11 cellular contexts compared by ENCODE assay signal in genomic region chr10:93475871-93476270, GRCh38. TPM values are rescaled to one million over a fixed set of nuclear protein-coding genes. Genes with fewer than 3 reads are reported as not detected.
DNase-seq lines count a peak whose midpoint lies in the region; ATAC-seq, FAIRE-seq and TF ChIP-seq lines count a peak whose summit lies in the region.
"Had no signal": no experiment of that assay in that cellular context is flagged by ENCODE, and none has a peak within 500 bp of the region (broad histone marks: within the 10 kb centered on the region; RNA-seq: fewer than 3 reads in every experiment).

No MANE protein-coding gene starts in this region.

- 0% methylated on average over 2 of the region's 2 CpGs for WGBS in mammary epithelial cell (ENCODE audit: low coverage, missing lambda C conversion rate)
- WGBS in mesodermal cell (ENCODE audit: insufficient coverage in 2 of 2), 2 experiments: 83% methylated on average over 1 of the region's 2 CpGs; no CpG with 5 or more reads in 1 of the 2 experiments

- BruUV-seq in mammary epithelial cell (replicated peaks; lab: Mats Ljungman, UMichigan): no TSS peak

- no peak for TF ChIP-seq CTCF in mammary epithelial cell (conservative IDR thresholded peaks at IDR 0.05 in 1 of 2, IDR thresholded peaks at IDR 0.05 in 1 of 2; ENCODE audit: extremely low read depth in 1 of 2, insufficient read depth in 1 of 2, low read depth in 1 of 2, low read length in 2 of 2)

- H3K36me3 ChIP-seq in mammary epithelial cell (ENCODE audit: insufficient read depth, low read length) (peaks cover 19% of the 10 kb centered on the region), mesodermal cell (ENCODE audit: control insufficient read depth, insufficient read depth, low read length) (peaks cover 22% of the 10 kb centered on the region)
- H3K36me3 ChIP-seq: BE2C had no signal

- FAIRE-seq in frontal cortex (lab: Jason Lieb, UNC): no peak

- H3K9ac ChIP-seq in mammary epithelial cell (ENCODE audit: insufficient read depth, low read length): peak overlapping the region; percentile 61

- in situ Hi-C loops in mammary epithelial cell (cut with MboI; ENCODE audit: low sequenced_read_pairs in 2 of 2): loop anchor here in 1 of 2 donors (25.0 kb wide), 2 partner anchors 389 to 589 kb away; no protein-coding TSS in a partner anchor

- no peak overlapping the region for H2AFZ ChIP-seq in mammary epithelial cell (ENCODE audit: low read depth, low read length)

- CTCF ChIA-PET in mammary epithelial cell (lab: Charles Lee; ENCODE audit: low non-redundant PET): interaction anchor here (0.6 kb wide), 2 partner anchors 11 to 30 kb away, joined by 13 to 15 read pairs; no protein-coding TSS in a partner anchor

- peaks cover 80% of the 10 kb centered on the region for H3K79me2 ChIP-seq in mammary epithelial cell (ENCODE audit: insufficient read depth, low read length)

- H3K4me3 ChIP-seq in mammary epithelial cell (replicated peaks in 1 of 3; ENCODE audit: insufficient read depth in 1 of 3, low read depth in 2 of 3, low read length in 3 of 3): no peak overlapping the region
- no peak overlapping the region for H3K4me3 ChIP-seq in mesodermal cell (ENCODE audit: extremely low read depth, insufficient read depth, low read length, poor library complexity, severe bottlenecking)

- H4K20me1 ChIP-seq in mammary epithelial cell (ENCODE audit: insufficient read depth, low read length): no peaks in the 10 kb centered on the region

- intact Hi-C loops in mammary epithelial cell (cut with micrococcal nuclease): loop anchor here (1.0 kb wide), 1 partner anchor 18 kb away; no protein-coding TSS in a partner anchor

- peak overlapping the region; percentile 28 for H3K4me2 ChIP-seq in mammary epithelial cell (ENCODE audit: insufficient read depth, low read depth, low read length)

- H3K9me3 ChIP-seq in mammary epithelial cell (replicated peaks; ENCODE audit: insufficient read depth, low read length) (no peaks in the 10 kb centered on the region), mesodermal cell (ENCODE audit: control insufficient read depth, low read length) (no peaks in the 10 kb centered on the region)
- H3K9me3 ChIP-seq: BE2C had no signal

- peak overlapping the region; percentile 92 for H3K27ac ChIP-seq in mammary epithelial cell (ENCODE audit: insufficient read depth, low read depth, low read length)
- H3K27ac ChIP-seq in mesodermal cell (ENCODE audit: low read depth, low read length, severe bottlenecking): peak overlapping the region; percentile 12

- ATAC-seq in HG02610 (IDR thresholded peaks at IDR 0.05; ENCODE audit: unreplicated experiment) (no peak), HG02870 (IDR thresholded peaks at IDR 0.05; ENCODE audit: unreplicated experiment) (no peak)

- H3K27me3 ChIP-seq in mammary epithelial cell (ENCODE audit: insufficient read depth, low read length): no peaks in the 10 kb centered on the region

- peaks cover 73% of the 10 kb centered on the region for H3K4me1 ChIP-seq in mammary epithelial cell (ENCODE audit: insufficient read depth, low read length)
- peaks cover 58% of the 10 kb centered on the region for H3K4me1 ChIP-seq in mesodermal cell (ENCODE audit: control insufficient read depth, insufficient read depth, low read length, poor library complexity, severe bottlenecking)
- H3K4me1 ChIP-seq: BE2C had no signal

- dilution Hi-C loops in mammary epithelial cell (cut with HindIII; ENCODE audit: low sequenced_read_pairs): no loop called here

- DNase-seq in AG08395 (ENCODE audit: low spot score) (peak; percentile 24), LoVo (ENCODE audit: low spot score) (peak; percentile 96), mammary epithelial cell (peak; percentile 89), frontal cortex (ENCODE audit: low spot score in 2 of 2) (no peak), SKM-1 treated with dmso at 0.1 percent for 144 hours (lab: John Stamatoyannopoulos, UW; ENCODE audit: unreplicated experiment) (no peak)
- DNase-seq: activated CD4-positive, alpha-beta memory T cell treated with anti-CD3 and anti-CD28 coated beads, Interleukin-2, amount 10 ng/mL, durations not matched to agents 7 days and 5 days; BE2C; glutamatergic neuron had no signal

RNA-seq across cellular contexts. Expression of gene MYOF, which starts 6.3 kb away (rescaled TPM):
- total RNA-seq in mammary epithelial cell (100 to 1,000 TPM; 273 to 311 TPM), frontal cortex (2.9 TPM)
- polyA plus RNA-seq in mammary epithelial cell: 117 TPM
- 242 TPM for polyA minus RNA-seq in mammary epithelial cell
- 49.1 TPM for polyA plus RNA-seq in mesodermal cell (2013, experiment 1 of 2)
- polyA plus RNA-seq in mesodermal cell (2013, experiment 2 of 2): 44.0 TPM

RNA-seq across cellular contexts. Expression of gene CEP55, which starts 20.5 kb away (rescaled TPM):
- total RNA-seq in mammary epithelial cell: 10 to 100 TPM in 1 of 2 donors, 1 to 10 TPM in 1; 1.2 to 35.4 TPM
- 26.8 TPM for polyA plus RNA-seq in mammary epithelial cell
- polyA minus RNA-seq in mammary epithelial cell: 18.2 TPM
- polyA plus RNA-seq in mesodermal cell (2013, experiment 1 of 2): 28.3 TPM
- polyA plus RNA-seq in mesodermal cell (2013, experiment 2 of 2): 35.5 TPM
- total RNA-seq in frontal cortex: 2.4 TPM

Comparison
In these comparisons a context has a peak if more than half of its experiments do, and no peak if none do; other contexts are left out.
1. DNase-seq: peak in AG08395 (single experiment), LoVo (single experiment) and mammary epithelial cell (single experiment); none in frontal cortex (0 of 2) and SKM-1 treated with dmso at 0.1 percent for 144 hours (single experiment).
2. RNA of gene MYOF, which starts 6.3 kb away (total RNA-seq): 273 to 311 TPM in mammary epithelial cell; 2.9 TPM in frontal cortex (single experiment); every median in the first group is over 10 times any median in the second.